ENCODE assay signal across 28 cellular contexts in genomic region chr1:109819365-109819764, GRCh38. TPM values are rescaled to one million over a fixed set of nuclear protein-coding genes. Genes with fewer than 3 reads are reported as not detected.
DNase-seq lines count a peak whose midpoint lies in the region; ATAC-seq and TF ChIP-seq lines count a peak whose summit lies in the region.
"Had no signal": no experiment of that assay in that cellular context is flagged by ENCODE, and none has a peak within 500 bp of the region (broad histone marks: within the 10 kb centered on the region; RNA-seq: fewer than 3 reads in every experiment).

No MANE protein-coding gene starts in this region.

- peak overlapping the region; percentile 73 for H2BK15ac ChIP-seq in mesenchymal stem cell (ENCODE audit: low read depth, poor library complexity, severe bottlenecking)

- no peak overlapping the region for H2BK120ac ChIP-seq in mesenchymal stem cell (ENCODE audit: low read depth, low read length)

- H3K4me2 ChIP-seq in mesenchymal stem cell (ENCODE audit: low read length, poor library complexity, severe bottlenecking) (no peak overlapping the region), Karpas-422 (ENCODE audit: low read depth, low read length, poor library complexity, severe bottlenecking) (no peak overlapping the region)

- H3K79me2 ChIP-seq in Karpas-422 (ENCODE audit: low read length): no peaks in the 10 kb centered on the region

- H3K9me3 Mint-ChIP-seq in type B pancreatic cell: peaks cover 5% of the 10 kb centered on the region

- H3K36me3 ChIP-seq in Panc1 (ENCODE audit: control insufficient read depth, insufficient read depth, low read length) (no peaks in the 10 kb centered on the region), mesenchymal stem cell (ENCODE audit: control insufficient read depth in 1 of 2, insufficient read depth in 2 of 2, low read depth in 1 of 2, low read length in 2 of 2) (peaks cover 0 to 2% of the 10 kb centered on the region in 2 experiments), Karpas-422 (ENCODE audit: insufficient read depth, low read length) (no peaks in the 10 kb centered on the region)
- H3K36me3 ChIP-seq: ascending aorta, tibial artery had no signal

- H3K36me3 Mint-ChIP-seq in type B pancreatic cell: no peaks in the 10 kb centered on the region

- H3K4ac ChIP-seq in mesenchymal stem cell (ENCODE audit: low read depth in 1 of 2, low read length in 2 of 2): peak overlapping the region in 1 of 2 experiments; percentile 48

- no peak overlapping the region for H3K27ac Mint-ChIP-seq in type B pancreatic cell
- H3K27ac Mint-ChIP-seq: activated T-cell treated with anti-CD3 and anti-CD28 coated beads, Interleukin-2, amount 50 U/mL, for 24 hours had no signal

- no peak overlapping the region for H3K4me3 ChIP-seq in Panc1 (ENCODE audit: low read depth in 2 of 2, low read length in 2 of 2)
- H3K4me3 ChIP-seq in mesenchymal stem cell (ENCODE audit: insufficient read depth in 1 of 2, low read depth in 1 of 2, low read length in 2 of 2): no peak overlapping the region
- no peak overlapping the region for H3K4me3 ChIP-seq in Karpas-422 (ENCODE audit: low read length)
- H3K4me3 ChIP-seq: ascending aorta, tibial artery had no signal

- H3K14ac ChIP-seq in mesenchymal stem cell (ENCODE audit: low read length in 2 of 2): no peak overlapping the region

- no peak overlapping the region for H3K4me3 Mint-ChIP-seq in type B pancreatic cell
- H3K4me3 Mint-ChIP-seq: activated T-cell treated with anti-CD3 and anti-CD28 coated beads, Interleukin-2, amount 50 U/mL, for 24 hours; neural crest cell had no signal

- H2BK5ac ChIP-seq in mesenchymal stem cell (ENCODE audit: low read depth, low read length, poor library complexity, severe bottlenecking): no peak overlapping the region

- intact Hi-C loops in Panc1 (cut with micrococcal nuclease; ENCODE audit: unreplicated experiment): no loop called here

- no peaks in the 10 kb centered on the region for H3K27me3 Mint-ChIP-seq in type B pancreatic cell
- H3K27me3 Mint-ChIP-seq: activated T-cell treated with anti-CD3 and anti-CD28 coated beads, Interleukin-2, amount 50 U/mL, for 24 hours had no signal

- H3K9ac ChIP-seq in mesenchymal stem cell (ENCODE audit: low read length) (no peak overlapping the region), Karpas-422 (ENCODE audit: low read length) (no peak overlapping the region)

- H4K20me1 ChIP-seq in Karpas-422 (ENCODE audit: insufficient read depth, low read depth, low read length): peaks cover 21% of the 10 kb centered on the region; the same call in 1 of the 2 replicates

- H3K4me1 ChIP-seq in Panc1 (ENCODE audit: control insufficient read depth, insufficient read depth, low read length) (peaks cover 54% of the 10 kb centered on the region), mesenchymal stem cell (ENCODE audit: control insufficient read depth, insufficient read depth, low read depth, low read length) (peaks cover 22% of the 10 kb centered on the region), Karpas-422 (ENCODE audit: low read length) (peaks cover 13% of the 10 kb centered on the region)

- no peak for TF ChIP-seq CTCF in GM13976 (IDR thresholded peaks at IDR 0.05; ENCODE audit: borderline replicate concordance, control extremely low read depth, extremely low read depth, insufficient read depth, missing control alignments)
- no peak for TF ChIP-seq CTCF in Panc1 (IDR thresholded peaks at IDR 0.05)
- no peak for TF ChIP-seq CTCF in type B pancreatic cell (conservative IDR thresholded peaks at IDR 0.05)

- H3K9me3 ChIP-seq in Panc1 (ENCODE audit: control insufficient read depth, insufficient read depth, low read depth, low read length): peaks cover 3% of the 10 kb centered on the region; the same call in 1 of the 2 replicates
- H3K9me3 ChIP-seq in mesenchymal stem cell (ENCODE audit: control insufficient read depth, low read length): peaks cover 6% of the 10 kb centered on the region
- H3K9me3 ChIP-seq in Karpas-422 (ENCODE audit: low read length): peaks cover 3% of the 10 kb centered on the region; the same call in 1 of the 2 replicates
- H3K9me3 ChIP-seq: ascending aorta had no signal

- no peak overlapping the region for H2AK5ac ChIP-seq in mesenchymal stem cell (ENCODE audit: low read length, severe bottlenecking)

- H3K27me3 ChIP-seq in Panc1 (ENCODE audit: control insufficient read depth, insufficient read depth, low read length) (no peaks in the 10 kb centered on the region), mesenchymal stem cell (ENCODE audit: control insufficient read depth in 1 of 2, insufficient read depth in 1 of 2, low read length in 2 of 2) (no peaks in the 10 kb centered on the region), Karpas-422 (ENCODE audit: low read length) (peaks cover 4% of the 10 kb centered on the region; the same call in 1 of the 2 replicates)
- H3K27me3 ChIP-seq: ascending aorta, tibial artery had no signal

- POLR2A ChIA-PET in Panc1 (lab: Charles Lee): no interaction called here

- H3K23ac ChIP-seq in mesenchymal stem cell (ENCODE audit: low read length in 2 of 2): no peak overlapping the region

- ATAC-seq in Panc1: no peak
- ATAC-seq: esophagus mucosa, sciatic nerve had no signal

- in situ Hi-C loops in GM13976 (cut with MboI; ENCODE audit: low sequenced_read_pairs, unreplicated experiment): no loop called here
- in situ Hi-C loops in Panc1 (cut with HindIII; ENCODE audit: low pct_unique_long_range_greater_than_20kb, low sequenced_read_pairs): no loop called here

- H4K91ac ChIP-seq in mesenchymal stem cell (ENCODE audit: low read length): peak overlapping the region; percentile 40

- H3K79me1 ChIP-seq in mesenchymal stem cell (replicated peaks; ENCODE audit: low read length, poor library complexity, severe bottlenecking): no peaks in the 10 kb centered on the region

- 95% methylated on average over 4 of the region's 4 CpGs for WGBS in mesenchymal stem cell

- CTCF ChIA-PET in Panc1 (lab: Charles Lee): no interaction called here

- H3K27ac ChIP-seq in Panc1 (ENCODE audit: low read length) (peak overlapping the region; percentile 98), mesenchymal stem cell (ENCODE audit: low read length, poor library complexity, severe bottlenecking) (no peak overlapping the region), Karpas-422 (ENCODE audit: low read length) (no peak overlapping the region)
- H3K27ac ChIP-seq: ascending aorta had no signal

- H3K4me1 Mint-ChIP-seq in type B pancreatic cell (ENCODE audit: unreplicated experiment): peaks cover 3% of the 10 kb centered on the region

- DNase-seq in GM13976 (ENCODE audit: low spot score) (peak; percentile 12), Panc1 (ENCODE audit: low read depth, low spot score) (no peak), mesenchymal stem cell (no peak), type B pancreatic cell (ENCODE audit: extremely low spot score, unreplicated experiment) (peak; percentile 58), Karpas-422 (no peak), RKO (ENCODE audit: low spot score) (no peak), middle frontal gyrus (ENCODE audit: extremely low spot score, low spot score) (no peak)
- DNase-seq: activated CD4-positive, alpha-beta T cell treated with anti-CD3 and anti-CD28 coated beads for 48 hours; activated gamma-delta T cell treated with Interleukin-2 at 50 U/mL for 16 hours; activated T-cell treated with anti-CD3 and anti-CD28 coated beads, Interleukin-2, amount 50 U/mL, for 24 hours; Calu3; cortex of kidney; glutamatergic neuron; HCEC 1CT; NCI-H1048; NCI-H1694; NCI-H446; NCI-H82; stimulated activated CD4-positive, alpha-beta T cell treated with anti-CD3 and anti-CD28 coated beads, Interleukin-12 subunit alpha, Interleukin-12 subunit beta, amount 100 ng/mL, for 4 hours; stimulated activated CD4-positive, alpha-beta T cell treated with anti-CD3 and anti-CD28 coated beads, Interleukin-2, amount 100 ng/mL, for 48 hours had no signal

- BruUV-seq in Panc1 (replicated peaks; lab: Mats Ljungman, UMichigan): no TSS peak

- H4K8ac ChIP-seq in mesenchymal stem cell (ENCODE audit: low read length): no peak overlapping the region

- H3K9me2 ChIP-seq in Karpas-422 (replicated peaks; ENCODE audit: insufficient read depth, low read length): no peaks in the 10 kb centered on the region

- H3K18ac ChIP-seq in mesenchymal stem cell (ENCODE audit: low read depth in 1 of 2, low read length in 2 of 2): peak overlapping the region; percentile 19 to 51

- peak overlapping the region in 1 of 2 experiments; percentile 57 for H2BK12ac ChIP-seq in mesenchymal stem cell (ENCODE audit: low read length in 2 of 2)

- H2AFZ ChIP-seq in mesenchymal stem cell (ENCODE audit: low read depth, low read length) (no peak overlapping the region), Karpas-422 (ENCODE audit: low read length) (no peak overlapping the region)

RNA-seq across cellular contexts. Expression of gene EPS8L3, which starts 55.6 kb away (rescaled TPM):
- total RNA-seq in Panc1 (2021; ENCODE audit: unreplicated experiment): not detected
- polyA plus RNA-seq in Panc1 (2012; ENCODE audit: insufficient read length): not detected
- not detected for polyA plus RNA-seq in mesenchymal stem cell (2013, experiment 1 of 2)
- polyA plus RNA-seq in mesenchymal stem cell (2013, experiment 2 of 2): not detected
- 9.9 and 19.1 TPM in 2 replicates for total RNA-seq in type B pancreatic cell (ENCODE audit: low replicate concordance)
- not detected in 2 replicates for total RNA-seq in Karpas-422 (2014; rRNA removed; shearing (Covaris generic); ENCODE audit: low replicate concordance)
- total RNA-seq: ascending aorta, esophagus mucosa, fibroblast of villous mesenchyme, neural crest cell, posterior vena cava, RPMI7951, sciatic nerve had no signal

Comparison
In these comparisons a context has a peak if more than half of its experiments do, and no peak if none do; other contexts are left out.
1. DNase-seq: peak in GM13976 (single experiment) and type B pancreatic cell (single experiment); none in Panc1 (single experiment), mesenchymal stem cell (single experiment), Karpas-422 (single experiment), RKO (single experiment) and middle frontal gyrus (single experiment).